19 cellular contexts compared by ENCODE assay signal in genomic region chr2:71066856-71067255, GRCh38. TPM values are rescaled to one million over a fixed set of nuclear protein-coding genes. Genes with fewer than 3 reads are reported as not detected.
DNase-seq lines count a peak whose midpoint lies in the region; ATAC-seq, FAIRE-seq and TF ChIP-seq lines count a peak whose summit lies in the region.
"Had no signal": no experiment of that assay in that cellular context is flagged by ENCODE, and none has a peak within 500 bp of the region (broad histone marks: within the 10 kb centered on the region; RNA-seq: fewer than 3 reads in every experiment).

No MANE protein-coding gene starts in this region.

- H3K27me3 Mint-ChIP-seq in T-helper 17 cell (peaks cover 7% of the 10 kb centered on the region), naive B cell (no peaks in the 10 kb centered on the region)
- H3K27me3 Mint-ChIP-seq: stimulated activated naive CD8-positive, alpha-beta T cell treated with anti-CD3 and anti-CD28 coated beads, Interleukin-15, amount 100 ng/mL, for 72 hours had no signal

- peaks cover 14% of the 10 kb centered on the region for H3K79me2 ChIP-seq in HepG2 (ENCODE audit: insufficient read depth, low read length)

- no peak for TF ChIP-seq RAD21 in HepG2 (CRISPR knock-in tag; IDR thresholded peaks at IDR 0.05)

- H3K9me3 ChIP-seq in HepG2 (ENCODE audit: low read length) (no peaks in the 10 kb centered on the region), right lobe of liver (no peaks in the 10 kb centered on the region), T-helper 17 cell (ENCODE audit: control insufficient read depth, low read length, poor library complexity, severe bottlenecking) (no peaks in the 10 kb centered on the region), transverse colon (no peaks in the 10 kb centered on the region)
- H3K9me3 ChIP-seq: mucosa of descending colon had no signal

- H3K4me3 Mint-ChIP-seq in T-helper 17 cell: peak overlapping the region; percentile 47
- peak overlapping the region in 5 of 8 donors; percentile 49 to 99 (median 87) for H3K4me3 Mint-ChIP-seq in naive B cell

- H3K4me1 Mint-ChIP-seq in T-helper 17 cell (peaks cover 47% of the 10 kb centered on the region), naive B cell (peaks cover 42 to 72% (median 72%) of the 10 kb centered on the region in 3 donors)

- no peak for FAIRE-seq in HepG2 (lab: Jason Lieb, UNC)
- FAIRE-seq: G401.6, H54 had no signal

- no peak overlapping the region for H3K9ac ChIP-seq in HepG2 (ENCODE audit: insufficient read depth, low read depth, low read length)

- no peaks in the 10 kb centered on the region for H3K9me3 Mint-ChIP-seq in naive B cell
- H3K9me3 Mint-ChIP-seq: stimulated activated naive CD8-positive, alpha-beta T cell treated with anti-CD3 and anti-CD28 coated beads, Interleukin-15, amount 100 ng/mL, for 72 hours had no signal

- peaks cover 5% of the 10 kb centered on the region for H3K36me3 Mint-ChIP-seq in T-helper 17 cell (ENCODE audit: low read depth)
- no peaks in the 10 kb centered on the region for H3K36me3 Mint-ChIP-seq in naive B cell

- TF ChIP-seq CTCF in HepG2 (CRISPR knock-in tag; IDR thresholded peaks at IDR 0.05) (no peak), right lobe of liver (IDR thresholded peaks at IDR 0.05) (no peak), transverse colon (IDR thresholded peaks at IDR 0.05) (no peak)

- H3K4me3 ChIP-seq in HepG2 (replicated peaks in 1 of 3; ENCODE audit: insufficient read depth in 1 of 3, low read depth in 2 of 3, low read length in 3 of 3): no peak overlapping the region
- H3K4me3 ChIP-seq in right lobe of liver: peak overlapping the region in 1 of 3 donors; percentile 73
- no peak overlapping the region for H3K4me3 ChIP-seq in transverse colon
- H3K4me3 ChIP-seq: mucosa of descending colon had no signal

- H3K27ac ChIP-seq in HepG2 (ENCODE audit: extremely low read length, insufficient read depth, low read length) (no peak overlapping the region), right lobe of liver (no peak overlapping the region), transverse colon (peak overlapping the region in 3 of 4 donors; percentile 95 to 98 (median 95))

- POLR2A ChIA-PET in HepG2 (lab: Yijun Ruan, JAX): interaction anchor here (1.8 kb wide), 2 partner anchors 265 to 1630 kb away, joined by 3 to 8 read pairs; partner anchors contain the start of genes NFU1 and ZNF638

- H3K27me3 ChIP-seq in HepG2 (ENCODE audit: control insufficient read depth in 1 of 2, insufficient read depth in 2 of 2, low read length in 2 of 2): peaks cover 0 to 10% of the 10 kb centered on the region in 2 experiments; a peak in 3 of 5 replicates
- H3K27me3 ChIP-seq in right lobe of liver: no peaks in the 10 kb centered on the region
- H3K27me3 ChIP-seq in transverse colon: no peaks in the 10 kb centered on the region

- in situ Hi-C loops in HepG2 (cut with HindIII; ENCODE audit: extremely low pct_ligation_motif_present, low pct_unique_long_range_greater_than_20kb) (no loop called here), transverse colon (cut with MboI; ENCODE audit: low pct_ligation_motif_present in 1 of 4, low pct_unique_long_range_greater_than_20kb in 1 of 4, low sequenced_read_pairs in 3 of 4) (no loop called here)

- no TSS peak for BruUV-seq in HepG2 (replicated peaks; lab: Mats Ljungman, UMichigan)

- H4K20me1 ChIP-seq in HepG2 (ENCODE audit: insufficient read depth, low read length): no peaks in the 10 kb centered on the region

- H3K4me1 ChIP-seq in HepG2 (ENCODE audit: insufficient read depth, low read length): peaks cover 49% of the 10 kb centered on the region
- peaks cover 0 to 14% (median 0%) of the 10 kb centered on the region in 4 donors for H3K4me1 ChIP-seq in right lobe of liver
- H3K4me1 ChIP-seq in transverse colon: peaks cover 23 to 30% (median 28%) of the 10 kb centered on the region in 4 donors

- peak overlapping the region; percentile 98 for H3K27ac Mint-ChIP-seq in T-helper 17 cell
- H3K27ac Mint-ChIP-seq in naive B cell: peak overlapping the region in 5 of 6 donors; percentile 33 to 100 (median 89)

- H2AFZ ChIP-seq in HepG2 (ENCODE audit: low read length): no peak overlapping the region

- no peak for TF ChIP-seq EP300 in HepG2 (IDR thresholded peaks at IDR 0.05; ENCODE audit: low read depth in 2 of 2, low read length in 2 of 2)
- no peak for TF ChIP-seq EP300 in HepG2 (CRISPR knock-in tag; IDR thresholded peaks at IDR 0.05; ENCODE audit: borderline replicate concordance)
- no peak for TF ChIP-seq EP300 in transverse colon (IDR thresholded peaks at IDR 0.05; ENCODE audit: low read depth)

- WGBS in HepG2 (ENCODE audit: low lambda C conversion rate): 95% methylated on average over 3 of the region's 3 CpGs
- 67% methylated on average over 3 of the region's 3 CpGs for WGBS in right lobe of liver (ENCODE audit: insufficient coverage, low coverage, low lambda C conversion rate, missing lambda C conversion rate)
- 84 to 91% methylated on average over 3 of the region's 3 CpGs for WGBS in transverse colon (ENCODE audit: low coverage in 1 of 2), 2 donors

- H3K4me2 ChIP-seq in HepG2 (ENCODE audit: low read depth, low read length): 0 out of 2 replicates have a peak overlapping the region, but pooled peaks have one; percentile 97

- H3K36me3 ChIP-seq in HepG2 (replicated peaks in 1 of 2; ENCODE audit: control insufficient read depth in 1 of 2, insufficient read depth in 2 of 2, low read length in 2 of 2) (0 out of 5 replicates have a peak, but pooled peaks cover 0 to 4% of the 10 kb centered on the region in 2 experiments), right lobe of liver (no peaks in the 10 kb centered on the region), transverse colon (no peaks in the 10 kb centered on the region)
- H3K36me3 ChIP-seq: brain microvascular endothelial cell had no signal

- TF ChIP-seq POLR2A in HepG2 (IDR thresholded peaks at IDR 0.05; ENCODE audit: insufficient read depth in 1 of 2, low read depth in 2 of 2, low read length in 2 of 2) (no peak), right lobe of liver (IDR thresholded peaks at IDR 0.05) (no peak), transverse colon (IDR thresholded peaks at IDR 0.05) (no peak)

- no peak for ATAC-seq in HepG2
- ATAC-seq in right lobe of liver: no peak
- no peak for ATAC-seq in T-helper 17 cell
- no peak for ATAC-seq in naive B cell (ENCODE audit: low read depth in 2 of 2)
- ATAC-seq: mucosa of descending colon; stimulated activated naive CD8-positive, alpha-beta T cell treated with anti-CD3 and anti-CD28 coated beads, Interleukin-15, amount 100 ng/mL, for 72 hours had no signal

- intact Hi-C loops in HepG2 (cut with micrococcal nuclease; ENCODE audit: unreplicated experiment) (loop anchor here (5.0 kb wide), 1 partner anchor 60 kb away; no protein-coding TSS in a partner anchor), right lobe of liver (cut with DNase I) (no loop called here), transverse colon (cut with DNase I; ENCODE audit: low total_unique reads) (no loop called here)

- CTCF ChIA-PET in HepG2 (lab: Yijun Ruan, JAX; ENCODE audit: low intra/inter-chr PET ratio, low total read pairs): no interaction called here

- no peak for DNase-seq in HepG2 (ENCODE audit: low spot score)
- DNase-seq in right lobe of liver: no peak
- no peak for DNase-seq in T-helper 17 cell
- no peak for DNase-seq in naive B cell
- no peak for DNase-seq in transverse colon
- no peak for DNase-seq in occipital lobe (lab: John Stamatoyannopoulos, UW)
- no peak for DNase-seq in GM19238 (ENCODE audit: insufficient read length, low spot score)
- no peak for DNase-seq in hypothalamus (lab: John Stamatoyannopoulos, UW)
- DNase-seq: activated T-cell treated with anti-CD3 and anti-CD28 coated beads for 4 hours; brain microvascular endothelial cell; effector CD8-positive, alpha-beta T cell; foreskin melanocyte; NCI-H2081; NCI-H774; Right ventricle myocardium superior had no signal

TF ChIP-seq in HepG2, 621 proteins besides CTCF, POLR2A, EP300 and RAD21 (continues in another document):
- no peak for TF ChIP-seq SSRP1 (CRISPR knock-in tag; IDR thresholded peaks at IDR 0.05)
- no peak for TF ChIP-seq NFATC3 (CRISPR knock-in tag; IDR thresholded peaks at IDR 0.05)
- no peak for TF ChIP-seq ZKSCAN8 (CRISPR knock-in tag; IDR thresholded peaks at IDR 0.05; ENCODE audit: borderline replicate concordance)
- no peak for TF ChIP-seq ZBTB8A (CRISPR knock-in tag; IDR thresholded peaks at IDR 0.05; ENCODE audit: borderline replicate concordance, low read depth)
- TF ChIP-seq FIP1L1 (IDR thresholded peaks at IDR 0.05; ENCODE audit: borderline replicate concordance, insufficient read depth, low read depth, low read length): no peak
- TF ChIP-seq ZFAT (CRISPR knock-in tag; conservative IDR thresholded peaks at IDR 0.05): no peak

RNA-seq across cellular contexts. Expression of gene NAGK, which starts 1.6 kb away (rescaled TPM):
- total RNA-seq in HepG2 (2016; rRNA removed; fragmentation: Illumina TruSeq; extraction: Trizol) (29.8 and 35.2 TPM in 2 replicates), right lobe of liver (10 to 100 TPM; 17.7 to 51.7 (median 36.1) TPM), T-helper 17 cell (100 to 1,000 TPM in 1 of 2 donors, 10 to 100 TPM in 1; 75.0 to 102 TPM), transverse colon (100 to 1,000 TPM in 1 of 4 donors, 10 to 100 TPM in 3; 58.0 to 125 (median 67.6) TPM), occipital lobe (34.0 TPM)
- total RNA-seq in HepG2 (2016; cell fraction: cytosol; rRNA removed; fragmentation: Illumina TruSeq; extraction: Trizol; ENCODE audit: low read depth): 16.7 and 20.4 TPM in 2 replicates
- total RNA-seq in HepG2 (2016; cell fraction: insoluble cytoplasmic fraction; rRNA removed; fragmentation: Illumina TruSeq; extraction: Trizol): 28.4 and 34.5 TPM in 2 replicates
- 16.2 and 19.4 TPM in 2 replicates for total RNA-seq in HepG2 (2016; cell fraction: membrane; rRNA removed; fragmentation: Illumina TruSeq; extraction: Trizol)
- total RNA-seq in HepG2 (2016; cell fraction: nucleus; rRNA removed; fragmentation: Illumina TruSeq; extraction: Trizol): 25.1 and 33.7 TPM in 2 replicates
- polyA plus RNA-seq in HepG2 (2011; rRNA removed) (24.4 and 32.1 TPM in 2 replicates), naive B cell (ENCODE audit: low read depth in 6 of 6) (100 to 1,000 TPM in 3 of 6 donors, 10 to 100 TPM in 3; 74.8 to 140 (median 101) TPM)
- polyA plus RNA-seq in HepG2 (2011; cell fraction: cytosol; rRNA removed): 26.2 and 27.6 TPM in 2 replicates
- 79.7 and 80.0 TPM in 2 replicates for polyA plus RNA-seq in HepG2 (2011; cell fraction: nucleus; rRNA removed)
- polyA plus RNA-seq in HepG2 (2012): 21.9 and 25.9 TPM in 2 replicates
- polyA plus RNA-seq in HepG2 (2016; cell fraction: cytosol; fragmentation: Illumina TruSeq; extraction: Trizol; ENCODE audit: low read depth): 13.2 and 15.1 TPM in 2 replicates
- polyA plus RNA-seq in HepG2 (2016; cell fraction: insoluble cytoplasmic fraction; fragmentation: Illumina TruSeq; extraction: Trizol; ENCODE audit: low read depth): 36.5 and 39.9 TPM in 2 replicates
- polyA plus RNA-seq in HepG2 (2016; cell fraction: membrane; fragmentation: Illumina TruSeq; extraction: Trizol; ENCODE audit: low read depth): 11.9 and 13.2 TPM in 2 replicates
- 64.5 and 73.2 TPM in 2 replicates for polyA plus RNA-seq in HepG2 (2016; cell fraction: nucleus; fragmentation: Illumina TruSeq; extraction: Trizol; ENCODE audit: insufficient read depth, low read depth)
- polyA minus RNA-seq in HepG2 (2011; rRNA and poly(A)+ RNA removed; ENCODE audit: low replicate concordance): 27.8 and 45.7 TPM in 2 replicates
- 7.1 and 10.9 TPM in 2 replicates for polyA minus RNA-seq in HepG2 (2011; cell fraction: cytosol; rRNA and poly(A)+ RNA removed)
- 54.0 and 54.8 TPM in 2 replicates for polyA minus RNA-seq in HepG2 (2011; cell fraction: nucleus; rRNA and poly(A)+ RNA removed)

Comparison
In these comparisons a context has a peak if more than half of its experiments do, and no peak if none do; other contexts are left out.
1. H3K27ac ChIP-seq: peak in transverse colon (3 of 4); none in HepG2 (single experiment) and right lobe of liver (0 of 3).